In genomic region chr1:56709269-56709880, GRCh38 we compare ENCODE assay signal across 8 cellular contexts.
DNase-seq lines count a peak whose midpoint lies in the region; ATAC-seq and TF ChIP-seq lines count a peak whose summit lies in the region.

No MANE protein-coding gene starts in this region.

- H2BK120ac ChIP-seq in mesendoderm (ENCODE audit: low read depth, low read length) = no peak overlapping the region

- no peaks in the 10 kb centered on the region for H3K79me1 ChIP-seq in mesendoderm (ENCODE audit: low read length)

- H4K5ac ChIP-seq in mesendoderm (ENCODE audit: low read length) = no peak overlapping the region

- H3K79me2 ChIP-seq in OCI-LY3 (ENCODE audit: low read length) = no peaks in the 10 kb centered on the region
- H3K79me2 ChIP-seq in mesendoderm (ENCODE audit: control insufficient read depth, insufficient read depth, low read length) = no peaks in the 10 kb centered on the region

- no peak overlapping the region for H3K4me2 ChIP-seq in OCI-LY3 (ENCODE audit: low read length)
- no peak overlapping the region for H3K4me2 ChIP-seq in mesendoderm (ENCODE audit: low read length)

- H3K36me3 ChIP-seq in OCI-LY3 (replicated peaks; ENCODE audit: low read depth, low read length) (no peaks in the 10 kb centered on the region), mesendoderm (ENCODE audit: control insufficient read depth, insufficient read depth, low read length) (no peaks in the 10 kb centered on the region)

- WGBS in mesendoderm (ENCODE audit: extremely low coverage, insufficient coverage, low lambda C conversion rate) = no CpG with 5 or more reads among the region's 2 CpGs

- H3K4ac ChIP-seq in mesendoderm (ENCODE audit: low read depth, low read length) = no peak overlapping the region

- no peak overlapping the region for H3K18ac ChIP-seq in mesendoderm (ENCODE audit: low read length)

- no peak overlapping the region for H3K56ac ChIP-seq in mesendoderm (ENCODE audit: low read length)

- TF ChIP-seq CTCF in AG10803 (conservative IDR thresholded peaks at IDR 0.05; ENCODE audit: low read length) = peak; percentile 54
- TF ChIP-seq CTCF in OCI-LY3 (IDR thresholded peaks at IDR 0.05; ENCODE audit: low read depth, low read length) = peak; percentile 50
- peak; percentile 49 to 83 (median 71) for TF ChIP-seq CTCF in dorsolateral prefrontal cortex (IDR thresholded peaks at IDR 0.05 in 54 of 56, conservative IDR thresholded peaks at IDR 0.05 in 2 of 56; ENCODE audit: low read depth in 1 of 56, partially characterized antibody in 56 of 56)

- no peak overlapping the region for H2BK5ac ChIP-seq in mesendoderm (ENCODE audit: low read length)

- intact Hi-C loops in dorsolateral prefrontal cortex (cut with DNase I) = loop anchor here in 1 of 2 donors (5.0 kb wide), 1 partner anchor 1422 kb away; no protein-coding TSS in a partner anchor

- H4K8ac ChIP-seq in mesendoderm (ENCODE audit: low read depth, low read length) = no peak overlapping the region

- no peak overlapping the region for H3K23ac ChIP-seq in mesendoderm (ENCODE audit: low read length)

- no peaks in the 10 kb centered on the region for H3K9me3 ChIP-seq in OCI-LY3 (ENCODE audit: insufficient read depth, low read length)

- H3K4me3 ChIP-seq in AG10803 (ENCODE audit: low read length) (no peak overlapping the region), OCI-LY3 (ENCODE audit: low read length) (no peak overlapping the region), dorsolateral prefrontal cortex (no peak overlapping the region), mesendoderm (ENCODE audit: low read length) (no peak overlapping the region)

- H3K27ac ChIP-seq in OCI-LY3 (ENCODE audit: low read length) (no peak overlapping the region), dorsolateral prefrontal cortex (no peak overlapping the region), mesendoderm (ENCODE audit: low read depth, low read length) (no peak overlapping the region)

- no peak overlapping the region for H2BK15ac ChIP-seq in mesendoderm (replicated peaks; ENCODE audit: low read depth)

- H4K20me1 ChIP-seq in OCI-LY3 (ENCODE audit: insufficient read depth, low read length) = no peaks in the 10 kb centered on the region

- peak; percentile 72 for ATAC-seq in GM18519 (IDR thresholded peaks at IDR 0.05; ENCODE audit: low FRiP score, unreplicated experiment)

- DNase-seq in AG10803 (ENCODE audit: low read depth) (peak; percentile 67), HuH-7 (ENCODE audit: low spot score) (peak; percentile 40), dorsolateral prefrontal cortex (no peak), mesendoderm (peak; percentile 60), COLO668 (lab: John Stamatoyannopoulos, UW; ENCODE audit: unreplicated experiment) (no peak), mucosa of gallbladder (ENCODE audit: low spot score) (no peak)

- H2AK5ac ChIP-seq in mesendoderm (ENCODE audit: low read length) = no peak overlapping the region

- H3K4me1 ChIP-seq in OCI-LY3 (ENCODE audit: low read length) = no peaks in the 10 kb centered on the region
- no peaks in the 10 kb centered on the region for H3K4me1 ChIP-seq in mesendoderm (ENCODE audit: control insufficient read depth, low read depth, low read length)

- H3K9ac ChIP-seq in OCI-LY3 (ENCODE audit: low read length) = no peak overlapping the region
- no peak overlapping the region for H3K9ac ChIP-seq in mesendoderm (ENCODE audit: low read length)

- H3K27me3 ChIP-seq in OCI-LY3 (ENCODE audit: low read depth, low read length) (no peaks in the 10 kb centered on the region), dorsolateral prefrontal cortex (no peaks in the 10 kb centered on the region), mesendoderm (ENCODE audit: insufficient read depth, low read length, poor library complexity) (no peaks in the 10 kb centered on the region)

- no peak overlapping the region for H2AFZ ChIP-seq in OCI-LY3 (ENCODE audit: low read depth, low read length)

Comparison
In these comparisons a context has a peak if more than half of its experiments do, and no peak if none do; other contexts are left out.
1. DNase-seq: peak in AG10803 (single experiment), HuH-7 (single experiment) and mesendoderm (single experiment); none in dorsolateral prefrontal cortex (0 of 10), COLO668 (single experiment) and mucosa of gallbladder (single experiment).
2. Peak in every context shown above with its lines, with median percentiles within 50 percentile points of each other: CTCF ChIP-seq.